19 cellular contexts compared by ENCODE assay signal in the genomic region with DNA sequence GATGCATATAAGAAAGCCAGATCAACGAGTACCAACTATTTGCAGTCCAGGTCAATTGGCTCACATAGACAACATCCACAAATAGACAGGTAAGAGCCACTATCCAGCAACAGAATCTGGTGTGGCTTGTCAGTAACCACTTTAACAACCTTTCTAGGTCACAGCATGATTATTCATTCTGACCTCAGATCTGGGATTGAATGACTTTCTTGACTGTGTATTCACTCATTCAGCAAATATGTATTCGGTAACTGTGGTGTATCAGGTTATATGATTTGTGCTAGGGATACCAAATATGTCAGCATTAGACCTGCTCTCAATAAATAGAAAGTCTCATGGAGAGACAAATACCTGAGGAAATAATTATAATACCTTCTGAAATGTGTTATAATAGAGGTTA.
"Had no signal": no experiment of that assay in that cellular context is flagged by ENCODE, and none has a peak within 500 bp of the region (broad histone marks: within the 10 kb centered on the region; RNA-seq: fewer than 3 reads in every experiment).

No MANE protein-coding gene starts in this region.

- FAIRE-seq: keratinocyte, pancreas had no signal

- H3K36me3 ChIP-seq: ascending aorta, cardiac muscle cell, left lung, pancreas, sigmoid colon, spleen, upper lobe of right lung had no signal

- DNase-seq: activated CD4-positive, alpha-beta T cell treated with anti-CD3 and anti-CD28 coated beads for 1 hour; activated CD4-positive, alpha-beta T cell treated with anti-CD3 and anti-CD28 coated beads, Interleukin-2, amount 50 U/mL, for 4 hours; activated naive CD4-positive, alpha-beta T cell treated with anti-CD3 and anti-CD28 coated beads for 36 hours; activated T-cell treated with anti-CD3 and anti-CD28 coated beads for 4 hours; dorsolateral prefrontal cortex; endodermal cell; erythroblast; left lung; naive thymus-derived CD4-positive, alpha-beta T cell; pancreas; sigmoid colon; spleen; stimulated activated naive CD8-positive, alpha-beta T cell treated with anti-CD3 and anti-CD28 coated beads, Interleukin-15, amount 100 ng/mL, for 72 hours; upper lobe of right lung had no signal

- H3K9me3 ChIP-seq: ascending aorta, left lung, pancreas, sigmoid colon, spleen, upper lobe of right lung had no signal

- H3K27ac ChIP-seq: ascending aorta, cardiac muscle cell, dorsolateral prefrontal cortex, left lung, pancreas, sigmoid colon, spleen, upper lobe of right lung, VCaP had no signal

- H3K27me3 ChIP-seq: ascending aorta, cardiac muscle cell, dorsolateral prefrontal cortex, left lung, pancreas, sigmoid colon, spleen, upper lobe of right lung had no signal

- H3K4me1 ChIP-seq: left lung, pancreas, sigmoid colon, spleen, upper lobe of right lung had no signal

- H3K4me3 ChIP-seq: ascending aorta, cardiac muscle cell, dorsolateral prefrontal cortex, left lung, pancreas, sigmoid colon, spleen, upper lobe of right lung had no signal

- ATAC-seq: activated T-helper 17 cell treated with anti-CD3 and anti-CD28 coated beads, Interleukin-2, amount 50 U/mL, for 72 hours; left lung; naive thymus-derived CD4-positive, alpha-beta T cell; pancreas; stimulated activated naive CD8-positive, alpha-beta T cell treated with anti-CD3 and anti-CD28 coated beads, Interleukin-15, amount 100 ng/mL, for 72 hours; upper lobe of right lung had no signal
